In the genomic region with DNA sequence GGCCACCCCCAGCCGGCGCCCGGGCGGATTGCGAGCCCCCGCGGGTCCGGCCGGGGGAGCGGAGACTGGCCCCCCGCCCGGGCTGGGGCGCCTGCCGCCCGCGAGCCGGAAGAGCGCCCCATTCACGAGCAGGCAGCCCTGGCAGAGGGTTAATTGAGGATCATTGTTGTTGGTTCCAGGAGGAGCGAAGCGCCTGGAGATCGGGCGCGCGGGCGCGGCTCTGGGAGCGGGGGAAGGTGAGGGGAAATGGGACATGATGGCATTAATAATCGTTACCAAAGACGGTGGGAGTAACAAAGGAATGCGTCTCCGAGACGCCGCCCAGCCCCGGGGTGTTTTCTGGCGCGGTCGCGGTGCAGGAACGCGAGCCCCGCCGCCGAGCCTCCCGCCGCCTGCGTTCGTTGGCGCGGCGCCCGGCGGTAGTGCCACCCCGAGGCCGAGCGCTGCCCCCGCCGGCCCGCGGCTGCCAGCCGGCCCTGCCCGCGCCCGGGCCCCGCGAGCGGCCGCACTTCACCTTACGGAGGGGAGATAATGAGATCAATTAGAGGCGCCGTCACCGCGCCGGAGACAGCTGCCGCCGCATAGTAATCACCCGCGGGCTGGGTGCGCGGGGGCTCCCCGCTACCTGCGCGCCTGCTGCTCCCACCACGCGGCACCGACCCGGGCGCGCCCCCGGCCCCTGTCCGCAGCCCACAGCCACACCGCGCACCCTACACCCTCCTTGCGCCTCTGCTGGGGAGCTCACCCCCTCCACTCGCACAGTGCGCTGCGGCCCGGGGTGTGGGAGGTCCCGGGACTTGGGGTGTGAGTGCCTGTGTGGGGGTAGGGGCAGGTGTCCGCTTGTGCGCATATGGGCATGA, we compare ENCODE assay signal across 9 cellular contexts. TPM values are rescaled to one million over a fixed set of nuclear protein-coding genes. Genes with fewer than 3 reads are reported as not detected.
A peak's percentile ranks its signal among the peaks of the same experiment; 100 is the strongest.
DNase-seq lines count a peak whose midpoint lies in the region; ATAC-seq and TF ChIP-seq lines count a peak whose summit lies in the region.
"Had no signal": no experiment of that assay in that cellular context is flagged by ENCODE, and none has a peak within 500 bp of the region (broad histone marks: within the 10 kb centered on the region; RNA-seq: fewer than 3 reads in every experiment).

No MANE protein-coding gene starts in this region.

- H2AK5ac ChIP-seq in H9 (ENCODE audit: insufficient read length, low read length): no peak overlapping the region

- H3K27ac ChIP-seq in H9 (ENCODE audit: insufficient read length, low read depth, low read length) (no peak overlapping the region), iPS-20b (ENCODE audit: low read length) (no peak overlapping the region), substantia nigra (ENCODE audit: low read depth, low read length, poor library complexity, severe bottlenecking) (peak overlapping the region; percentile 95)

- CTCF ChIA-PET in WTC11 (lab: Charles Lee): interaction anchor here (1.0 kb wide), 1 partner anchor 290 kb away, joined by 3 read pairs; no protein-coding TSS in a partner anchor

- TF ChIP-seq CTCF in H9 (conservative IDR thresholded peaks at IDR 0.05) (no peak), WTC11 (IDR thresholded peaks at IDR 0.05) (no peak)

- no peak overlapping the region for H3K23ac ChIP-seq in H9 (ENCODE audit: insufficient read length, low read depth, low read length)

- no peaks in the 10 kb centered on the region for H3K36me3 Mint-ChIP-seq in H9 (ENCODE audit: insufficient read depth in 1 of 3, low read depth in 3 of 3)
- no peaks in the 10 kb centered on the region for H3K36me3 Mint-ChIP-seq in WTC11

- H3K4me1 Mint-ChIP-seq in H9 (peaks cover 30 to 47% of the 10 kb centered on the region in 2 experiments), WTC11 (peaks cover 39% of the 10 kb centered on the region)

- no peak overlapping the region for H2BK12ac ChIP-seq in H9 (ENCODE audit: insufficient read length, low read depth, low read length)

- H2BK15ac ChIP-seq in H9 (ENCODE audit: low read depth, low read length): no peak overlapping the region

- no peaks in the 10 kb centered on the region for H3K36me3 ChIP-seq in iPS-20b (ENCODE audit: insufficient read depth, low read depth, low read length)

- no peak overlapping the region for H3T11ph ChIP-seq in H9 (ENCODE audit: low read length)

- H3K18ac ChIP-seq in H9 (ENCODE audit: insufficient read length, low read depth, low read length): no peak overlapping the region

- POLR2A ChIA-PET in WTC11 (lab: Charles Lee): no interaction called here

- no peak overlapping the region for H3K4ac ChIP-seq in H9 (ENCODE audit: low read depth, low read length)

- peaks cover 12% of the 10 kb centered on the region for H3K23me2 ChIP-seq in H9 (ENCODE audit: insufficient read length, low read depth, low read length, poor library complexity, severe bottlenecking)

- H3K9ac ChIP-seq in H9 (ENCODE audit: extremely low read depth, insufficient read length, low read length) (no peak overlapping the region), iPS-20b (ENCODE audit: low read depth, low read length) (peak overlapping the region; percentile 39; the same call in 1 of the 2 replicates)

- ATAC-seq in WTC11 (peak; percentile 27), GM18498 (IDR thresholded peaks at IDR 0.05; ENCODE audit: unreplicated experiment) (no peak), HG03039 (IDR thresholded peaks at IDR 0.05; ENCODE audit: unreplicated experiment) (no peak)

- no peak overlapping the region for H2BK20ac ChIP-seq in H9 (ENCODE audit: low read depth, low read length, poor library complexity, severe bottlenecking)

- H3K9me3 ChIP-seq in H9 (ENCODE audit: control insufficient read depth, low read depth, low read length) (no peaks in the 10 kb centered on the region), iPS-20b (ENCODE audit: insufficient read depth, low read depth, low read length) (no peaks in the 10 kb centered on the region)

- peak overlapping the region; percentile 48 for H3K4me2 ChIP-seq in H9 (ENCODE audit: insufficient read depth, insufficient read length, low read length)

- H3K4me1 ChIP-seq in H9 (ENCODE audit: insufficient read depth, low read length): 0 out of 2 replicates have a peak, but pooled peaks cover 3% of the 10 kb centered on the region
- H3K4me1 ChIP-seq in iPS-20b (ENCODE audit: insufficient read depth, low read length): peaks cover 14% of the 10 kb centered on the region; the same call in 1 of the 2 replicates

- no CpG with 5 or more reads among the region's 101 CpGs for WGBS in H9 (ENCODE audit: extremely low coverage, insufficient read length, low lambda C conversion rate)

- no peaks in the 10 kb centered on the region for H3K79me2 ChIP-seq in H9 (ENCODE audit: insufficient read depth, low read length)

- H3K4me3 ChIP-seq in iPS-20b (ENCODE audit: low read length): peak overlapping the region; percentile 63

- no peak overlapping the region for H4K91ac ChIP-seq in H9 (ENCODE audit: insufficient read length, low read depth, low read length)

- H3K4me3 Mint-ChIP-seq in H9 (peak overlapping the region; percentile 81 to 89), WTC11 (peak overlapping the region; percentile 83)

- no peak overlapping the region for H4K8ac ChIP-seq in H9 (replicated peaks; ENCODE audit: insufficient read length, low read depth, low read length)

- H2BK120ac ChIP-seq in H9 (ENCODE audit: low read depth, low read length, poor library complexity, severe bottlenecking): no peak overlapping the region

- no peaks in the 10 kb centered on the region for H4K20me1 ChIP-seq in H9 (ENCODE audit: control insufficient read depth, insufficient read depth, insufficient read length)

- H3K56ac ChIP-seq in H9 (ENCODE audit: insufficient read length, low read depth, low read length): no peak overlapping the region

- DNase-seq in H9 (peak; percentile 44), WTC11 (ENCODE audit: low spot score) (peak; percentile 48), substantia nigra (lab: John Stamatoyannopoulos, UW) (peak in 20 of 49 donors; percentile 11 to 79 (median 43)), NCI-H345 treated with DMSO at 0.1 percent for 48 hours (lab: John Stamatoyannopoulos, UW; ENCODE audit: unreplicated experiment) (no peak)
- DNase-seq: activated CD4-positive, alpha-beta T cell treated with anti-CD3 and anti-CD28 coated beads, Interleukin-2, amount 50 U/mL, for 48 hours; NCI-H187 had no signal

- no peak overlapping the region for H2AFZ ChIP-seq in H9 (ENCODE audit: low read length)

- H3K27ac Mint-ChIP-seq in H9 (no peak overlapping the region), WTC11 (no peak overlapping the region)

- H3K27me3 Mint-ChIP-seq in H9 (ENCODE audit: low read depth) (peaks cover 35% of the 10 kb centered on the region), WTC11 (ENCODE audit: low read depth) (peaks cover 14% of the 10 kb centered on the region)

- H3K79me1 ChIP-seq in H9 (ENCODE audit: insufficient read depth, low read depth, low read length, poor library complexity, severe bottlenecking): no peaks in the 10 kb centered on the region

- H3K14ac ChIP-seq in H9 (ENCODE audit: insufficient read depth, low read length): peak overlapping the region; percentile 31; the same call in 1 of the 2 replicates

- H3K27me3 ChIP-seq in H9 (ENCODE audit: insufficient read depth, low read length): peaks cover 3% of the 10 kb centered on the region; the same call in 1 of the 2 replicates
- peaks cover 56% of the 10 kb centered on the region for H3K27me3 ChIP-seq in iPS-20b (ENCODE audit: insufficient read depth, low read length)

- peaks cover 0 to 6% of the 10 kb centered on the region in 2 experiments; a peak in 2 of 5 replicates for H3K9me3 Mint-ChIP-seq in H9
- no peaks in the 10 kb centered on the region for H3K9me3 Mint-ChIP-seq in WTC11

- H2BK5ac ChIP-seq in H9 (ENCODE audit: insufficient read length, low read length): no peak overlapping the region

- peak overlapping the region; percentile 33 for H4K5ac ChIP-seq in H9 (ENCODE audit: insufficient read length, low read depth, low read length)

TF ChIP-seq in WTC11, 78 proteins besides CTCF, POLR2A, EP300 and RAD21:
- 0 out of 2 replicates have a peak, but pooled peaks have one; percentile 40 for TF ChIP-seq SMAD3 (CRISPR knock-in tag; IDR thresholded peaks at IDR 0.05; ENCODE audit: borderline replicate concordance)
- TF ChIP-seq ZNF416 (CRISPR knock-in tag; IDR thresholded peaks at IDR 0.05): no peak
- peak; percentile 58 for TF ChIP-seq ZNF423 (CRISPR knock-in tag; IDR thresholded peaks at IDR 0.05)

RNA-seq across cellular contexts. Expression of a gene that starts 2.8 kb away (rescaled TPM):
- total RNA-seq in H9 (2021) (not detected in 2 replicates), WTC11 (2021) (0.34 to 0.37 TPM (median 0.35 TPM) in 3 replicates)
